20 cellular contexts compared by ENCODE assay signal in genomic region chr14:72906316-72906715, GRCh38. TPM values are rescaled to one million over a fixed set of nuclear protein-coding genes. Genes with fewer than 3 reads are reported as not detected.
DNase-seq lines count a peak whose midpoint lies in the region; ATAC-seq and TF ChIP-seq lines count a peak whose summit lies in the region.
"Had no signal": no experiment of that assay in that cellular context is flagged by ENCODE, and none has a peak within 500 bp of the region (broad histone marks: within the 10 kb centered on the region; RNA-seq: fewer than 3 reads in every experiment).

No MANE protein-coding gene starts in this region.

- H3K9me3 ChIP-seq in AG04450 (ENCODE audit: control insufficient read depth, insufficient read depth, low read length), result 0 out of 2 replicates have a peak, but pooled peaks cover 3% of the 10 kb centered on the region
- H3K9me3 ChIP-seq: left lung, testis had no signal

- no peak for ATAC-seq in GM19467 (IDR thresholded peaks at IDR 0.05; ENCODE audit: unreplicated experiment)
- no peak for ATAC-seq in HG03469 (IDR thresholded peaks at IDR 0.05; ENCODE audit: unreplicated experiment)
- no peak for ATAC-seq in HG03457 (IDR thresholded peaks at IDR 0.05; ENCODE audit: unreplicated experiment)
- ATAC-seq: left lung; naive thymus-derived CD4-positive, alpha-beta T cell had no signal

- CTCF ChIA-PET in AG04450 (lab: Charles Lee), result interaction anchor here (0.6 to 5.0 kb wide), 8 partner anchors 12 to 1898 kb away, joined by 3 to 283 read pairs (median 5); partner anchors contain the start of gene DPF3

- H3K4me3 ChIP-seq in AG04450 (ENCODE audit: low read depth, low read length), result no peak overlapping the region
- H3K4me3 ChIP-seq: left lung, testis had no signal

- DNase-seq in AG04450 (ENCODE audit: low read depth, low spot score), result peak; percentile 58
- peak; percentile 84 for DNase-seq in HS-27A (ENCODE audit: low read depth)
- peak; percentile 46 for DNase-seq in amniotic stem cell (lab: John Stamatoyannopoulos, UW)
- DNase-seq in hepatic stellate cell (ENCODE audit: low spot score), result peak; percentile 56
- DNase-seq in NCI-H1092 (lab: John Stamatoyannopoulos, UW), result no peak
- DNase-seq: activated CD4-positive, alpha-beta T cell treated with anti-CD3 and anti-CD28 coated beads for 48 hours; AML-193; H7; left lung; naive thymus-derived CD4-positive, alpha-beta T cell; NCI-H1417; NK-92 treated with Interleukin-12 subunit alpha and Interleukin-12 subunit beta, amount 100 ng/mL, for 24 hours; retina; SHP77 treated with DMSO at 0.1 percent for 48 hours; stimulated activated CD8-positive, alpha-beta memory T cell treated with anti-CD3 and anti-CD28 coated beads, Interleukin-4, amount 100 ng/mL, for 48 hours; T-helper 9 cell; testis had no signal

- POLR2A ChIA-PET in AG04450 (lab: Yijun Ruan, JAX), result interaction anchor here (0.7 kb wide), 1 partner anchor 268 kb away, joined by 5 read pairs; no protein-coding TSS in a partner anchor

- H3K27ac ChIP-seq in AG04450 (ENCODE audit: low read depth, low read length), result peak overlapping the region; percentile 63
- H3K27ac ChIP-seq: left lung, testis had no signal

- TF ChIP-seq CTCF in AG04450 (IDR thresholded peaks at IDR 0.05; ENCODE audit: low read depth, low read length), result no peak

- no peaks in the 10 kb centered on the region for H3K27me3 ChIP-seq in AG04450 (ENCODE audit: control insufficient read depth, insufficient read depth, low read length)
- H3K27me3 ChIP-seq: testis had no signal

RNA-seq across cellular contexts. Expression of gene DPF3, which starts 12.4 kb away (rescaled TPM):
- polyA plus RNA-seq in AG04450 (2011; rRNA removed), result 15.8 and 18.1 TPM in 2 replicates
- 61.3 and 67.1 TPM in 2 replicates for polyA minus RNA-seq in AG04450 (2011; rRNA and poly(A)+ RNA removed)

RNA-seq across cellular contexts. Expression of gene DCAF4, which starts 19.9 kb away (rescaled TPM):
- polyA plus RNA-seq in AG04450 (2011; rRNA removed), result 14.7 and 14.8 TPM in 2 replicates
- polyA minus RNA-seq in AG04450 (2011; rRNA and poly(A)+ RNA removed), result 19.2 and 27.9 TPM in 2 replicates
